24 cellular contexts compared by ENCODE assay signal in the genomic region with DNA sequence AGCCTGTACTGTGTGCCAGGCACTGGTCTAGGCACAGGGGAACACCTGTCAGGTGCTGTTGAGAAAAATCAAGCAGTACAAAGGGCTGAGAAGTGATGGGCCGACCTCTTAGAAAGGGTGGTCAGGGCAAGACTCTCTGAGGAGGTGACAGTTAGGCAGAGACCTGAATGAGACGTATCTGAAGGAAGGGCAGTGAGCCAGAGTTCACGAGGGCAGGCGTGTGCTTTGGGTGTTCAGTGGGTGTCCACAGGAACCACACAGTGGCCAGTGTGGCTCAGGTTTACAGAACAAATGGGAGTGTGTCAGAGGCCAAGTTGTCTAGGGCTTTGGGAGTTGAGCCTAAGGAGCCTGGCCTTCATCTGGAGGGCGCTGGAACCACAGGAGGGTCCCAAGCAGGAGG. TPM values are rescaled to one million over a fixed set of nuclear protein-coding genes. Genes with fewer than 3 reads are reported as not detected.
DNase-seq lines count a peak whose midpoint lies in the region; ATAC-seq and TF ChIP-seq lines count a peak whose summit lies in the region.
"Had no signal": no experiment of that assay in that cellular context is flagged by ENCODE, and none has a peak within 500 bp of the region (broad histone marks: within the 10 kb centered on the region; RNA-seq: fewer than 3 reads in every experiment).

No MANE protein-coding gene starts in this region.

- peaks cover 12% of the 10 kb centered on the region for H3K9me3 ChIP-seq in endodermal cell (ENCODE audit: control insufficient read depth, low read length)
- H3K9me3 ChIP-seq: BLaER1 treated with 17β-estradiol and CSF1 and Interleukin-3, amounts not matched to agents 10 nM and 100 nM had no signal

- no peak overlapping the region for H3K4me3 Mint-ChIP-seq in activated CD8-positive, alpha-beta memory T cell treated with anti-CD3 and anti-CD28 coated beads, Interleukin-2, amount 10 ng/mL, durations not matched to agents 7 days and 5 days
- H3K4me3 Mint-ChIP-seq in endodermal cell (no peak overlapping the region), nephron progenitor cell (no peak overlapping the region), CD14-positive monocyte (no peak overlapping the region)
- peak overlapping the region; percentile 7 for H3K4me3 Mint-ChIP-seq in stimulated activated memory B cell treated with anti-CD40 and anti-IgM and Interleukin-4, amounts not matched to agents 10 μg/mL and 1 μg/mL and 100 μg/mL, for 72 hours

- H3K4me1 Mint-ChIP-seq in activated CD8-positive, alpha-beta memory T cell treated with anti-CD3 and anti-CD28 coated beads, Interleukin-2, amount 10 ng/mL, durations not matched to agents 7 days and 5 days, result peaks cover 4% of the 10 kb centered on the region
- peaks cover 3% of the 10 kb centered on the region for H3K4me1 Mint-ChIP-seq in endodermal cell
- peaks cover 22% of the 10 kb centered on the region for H3K4me1 Mint-ChIP-seq in nephron progenitor cell
- H3K4me1 Mint-ChIP-seq in stimulated activated memory B cell treated with anti-CD40 and anti-IgM and Interleukin-4, amounts not matched to agents 10 μg/mL and 1 μg/mL and 100 μg/mL, for 72 hours, result peaks cover 5% of the 10 kb centered on the region
- no peaks in the 10 kb centered on the region for H3K4me1 Mint-ChIP-seq in CD14-positive monocyte
- H3K4me1 Mint-ChIP-seq: CD8-positive, alpha-beta memory T cell had no signal

- H3K36me3 Mint-ChIP-seq in activated CD8-positive, alpha-beta memory T cell treated with anti-CD3 and anti-CD28 coated beads, Interleukin-2, amount 10 ng/mL, durations not matched to agents 7 days and 5 days, result no peaks in the 10 kb centered on the region
- H3K36me3 Mint-ChIP-seq in endodermal cell (ENCODE audit: low read depth) (peaks cover 46% of the 10 kb centered on the region), nephron progenitor cell (ENCODE audit: low read depth) (peaks cover 49% of the 10 kb centered on the region), CD14-positive monocyte (no peaks in the 10 kb centered on the region)
- H3K36me3 Mint-ChIP-seq in stimulated activated memory B cell treated with anti-CD40 and anti-IgM and Interleukin-4, amounts not matched to agents 10 μg/mL and 1 μg/mL and 100 μg/mL, for 72 hours, result peaks cover 25% of the 10 kb centered on the region

- no peak overlapping the region for H3K27ac Mint-ChIP-seq in activated CD8-positive, alpha-beta memory T cell treated with anti-CD3 and anti-CD28 coated beads, Interleukin-2, amount 10 ng/mL, durations not matched to agents 7 days and 5 days
- peak overlapping the region; percentile 56 for H3K27ac Mint-ChIP-seq in endodermal cell
- peak overlapping the region; percentile 12 for H3K27ac Mint-ChIP-seq in nephron progenitor cell
- H3K27ac Mint-ChIP-seq in stimulated activated memory B cell treated with anti-CD40 and anti-IgM and Interleukin-4, amounts not matched to agents 10 μg/mL and 1 μg/mL and 100 μg/mL, for 72 hours, result no peak overlapping the region
- H3K27ac Mint-ChIP-seq in CD14-positive monocyte, result no peak overlapping the region

- DNase-seq in activated CD8-positive, alpha-beta memory T cell treated with anti-CD3 and anti-CD28 coated beads for 24 hours, result peak; percentile 38
- no peak for DNase-seq in activated CD8-positive, alpha-beta memory T cell treated with anti-CD3 and anti-CD28 coated beads, Interleukin-2, amount 10 ng/mL, durations not matched to agents 7 days and 5 days
- no peak for DNase-seq in endodermal cell
- DNase-seq in nephron progenitor cell, result no peak
- no peak for DNase-seq in CD14-positive monocyte (ENCODE audit: low spot score)
- no peak for DNase-seq in posterior cingulate gyrus
- no peak for DNase-seq in HEK293T (ENCODE audit: extremely low spot score)
- DNase-seq: ACHN; CD8-positive, alpha-beta memory T cell; DMS53; GDM1; NCI-H1092 treated with DMSO at 0.1 percent for 48 hours; NCI-H1436 treated with DMSO at 0.1 percent for 48 hours; NCI-H1930; NCI-H226; NCI-H524; NCI-H774; SIG-M5 had no signal

- H3K27ac ChIP-seq in endodermal cell (ENCODE audit: low read depth, low read length), result no peak overlapping the region
- H3K27ac ChIP-seq: 22Rv1; BLaER1 treated with 17β-estradiol and CSF1 and Interleukin-3, amounts not matched to agents 10 nM and 100 nM; KMS-11 had no signal

- no peaks in the 10 kb centered on the region for H3K27me3 ChIP-seq in endodermal cell (ENCODE audit: control insufficient read depth, insufficient read depth, low read length, poor library complexity, severe bottlenecking)
- H3K27me3 ChIP-seq: BLaER1 treated with 17β-estradiol and CSF1 and Interleukin-3, amounts not matched to agents 10 nM and 100 nM had no signal

- intact Hi-C loops in CD14-positive monocyte (cut with micrococcal nuclease) (no loop called here), posterior cingulate gyrus (cut with DNase I) (no loop called here)

- no peak overlapping the region for H3K4me3 ChIP-seq in endodermal cell (ENCODE audit: low read length)
- H3K4me3 ChIP-seq: BLaER1 treated with 17β-estradiol and CSF1 and Interleukin-3, amounts not matched to agents 10 nM and 100 nM; HAP-1 had no signal

- no peak for ATAC-seq in activated CD8-positive, alpha-beta memory T cell treated with anti-CD3 and anti-CD28 coated beads, Interleukin-2, amount 10 ng/mL, durations not matched to agents 7 days and 5 days
- ATAC-seq in stimulated activated memory B cell treated with anti-CD40 and anti-IgM and Interleukin-4, amounts not matched to agents 10 μg/mL and 1 μg/mL and 100 μg/mL, for 72 hours, result no peak
- ATAC-seq: Panc1 had no signal

- no peaks in the 10 kb centered on the region for H3K9me3 Mint-ChIP-seq in activated CD8-positive, alpha-beta memory T cell treated with anti-CD3 and anti-CD28 coated beads, Interleukin-2, amount 10 ng/mL, durations not matched to agents 7 days and 5 days (ENCODE audit: low read depth)
- H3K9me3 Mint-ChIP-seq in endodermal cell, result peaks cover 14% of the 10 kb centered on the region
- peaks cover 9% of the 10 kb centered on the region for H3K9me3 Mint-ChIP-seq in nephron progenitor cell
- no peaks in the 10 kb centered on the region for H3K9me3 Mint-ChIP-seq in stimulated activated memory B cell treated with anti-CD40 and anti-IgM and Interleukin-4, amounts not matched to agents 10 μg/mL and 1 μg/mL and 100 μg/mL, for 72 hours
- peaks cover 0 to 2% (median 0%) of the 10 kb centered on the region in 7 donors for H3K9me3 Mint-ChIP-seq in CD14-positive monocyte
- H3K9me3 Mint-ChIP-seq: CD8-positive, alpha-beta memory T cell had no signal

- no peak overlapping the region for H3K9ac ChIP-seq in endodermal cell (ENCODE audit: extremely low read depth, low read length, poor library complexity, severe bottlenecking)
- H3K9ac ChIP-seq: BLaER1 treated with 17β-estradiol and CSF1 and Interleukin-3, amounts not matched to agents 10 nM and 100 nM; KMS-11 had no signal

- H3K36me3 ChIP-seq in endodermal cell (ENCODE audit: control insufficient read depth, insufficient read depth, low read length), result peaks cover 27% of the 10 kb centered on the region
- H3K36me3 ChIP-seq: BLaER1 treated with 17β-estradiol and CSF1 and Interleukin-3, amounts not matched to agents 10 nM and 100 nM had no signal

- TF ChIP-seq CTCF in endodermal cell (conservative IDR thresholded peaks at IDR 0.05) (no peak), nephron progenitor cell (IDR thresholded peaks at IDR 0.05) (no peak), CD14-positive monocyte (IDR thresholded peaks at IDR 0.05) (no peak)

- 95% methylated on average over 5 of the region's 5 CpGs for WGBS in endodermal cell (ENCODE audit: insufficient coverage in 1 of 2, insufficient read length in 1 of 2), 2 experiments

- H3K4me1 ChIP-seq in endodermal cell (ENCODE audit: control insufficient read depth, insufficient read depth, low read length), result no peaks in the 10 kb centered on the region

- CTCF ChIA-PET in activated CD8-positive, alpha-beta memory T cell treated with anti-CD3 and anti-CD28 coated beads, Interleukin-2, amount 10 ng/mL, durations not matched to agents 7 days and 5 days (lab: Charles Lee), result no interaction called here
- CTCF ChIA-PET in HEK293T (lab: Yijun Ruan, JAX), result no interaction called here

- POLR2A ChIA-PET in HEK293T (lab: Yijun Ruan, JAX), result no interaction called here

- peaks cover 14% of the 10 kb centered on the region for H3K27me3 Mint-ChIP-seq in activated CD8-positive, alpha-beta memory T cell treated with anti-CD3 and anti-CD28 coated beads, Interleukin-2, amount 10 ng/mL, durations not matched to agents 7 days and 5 days
- H3K27me3 Mint-ChIP-seq in endodermal cell (ENCODE audit: insufficient read depth), result no peaks in the 10 kb centered on the region
- H3K27me3 Mint-ChIP-seq in nephron progenitor cell (ENCODE audit: low read depth, poor library complexity), result peaks cover 5% of the 10 kb centered on the region
- H3K27me3 Mint-ChIP-seq in stimulated activated memory B cell treated with anti-CD40 and anti-IgM and Interleukin-4, amounts not matched to agents 10 μg/mL and 1 μg/mL and 100 μg/mL, for 72 hours, result no peaks in the 10 kb centered on the region
- peaks cover 11 to 14% (median 12%) of the 10 kb centered on the region in 3 donors for H3K27me3 Mint-ChIP-seq in CD14-positive monocyte (ENCODE audit: low read depth in 3 of 3)

TF ChIP-seq in HEK293T, 16 proteins besides CTCF, POLR2A, EP300 and RAD21:
- TF ChIP-seq PKNOX1 (IDR thresholded peaks at IDR 0.05), result no peak
- no peak for TF ChIP-seq FOXA1 (IDR thresholded peaks at IDR 0.05)
- no peak for TF ChIP-seq HDGF (IDR thresholded peaks at IDR 0.05; ENCODE audit: borderline replicate concordance)
- no peak for TF ChIP-seq NFRKB (IDR thresholded peaks at IDR 0.05)
- TF ChIP-seq CTBP1 (IDR thresholded peaks at IDR 0.05; ENCODE audit: borderline replicate concordance), result no peak
- TF ChIP-seq FOXK2 (IDR thresholded peaks at IDR 0.05), result no peak
- TF ChIP-seq FOXM1 (IDR thresholded peaks at IDR 0.05; ENCODE audit: borderline replicate concordance), result no peak
- no peak for TF ChIP-seq L3MBTL2 (conservative IDR thresholded peaks at IDR 0.05)
- TF ChIP-seq TARDBP (IDR thresholded peaks at IDR 0.05), result no peak
- TF ChIP-seq SP1 (IDR thresholded peaks at IDR 0.05), result no peak

RNA-seq across cellular contexts. Expression of gene ARMC9, which starts 6.2 kb away (rescaled TPM):
- 1 to 10 TPM in 1 of 2 experiments, under 1 TPM in 1; 0.88 to 3.2 TPM for total RNA-seq in activated CD8-positive, alpha-beta memory T cell treated with anti-CD3 and anti-CD28 coated beads, Interleukin-2, amount 10 ng/mL, durations not matched to agents 7 days and 5 days
- 10 to 100 TPM; 41.7 to 51.5 TPM for total RNA-seq in endodermal cell
- polyA plus RNA-seq in endodermal cell (2013, experiment 1 of 2), result 25.5 TPM
- polyA plus RNA-seq in endodermal cell (2013, experiment 2 of 2), result 24.7 TPM
- under 1 TPM in 1 of 2 donors, not detected in 1; 0.27 TPM for polyA plus RNA-seq in CD14-positive monocyte

Comparison
In these comparisons a context has a peak if more than half of its experiments do, and no peak if none do; other contexts are left out.
1. H3K27ac Mint-ChIP-seq: peak in endodermal cell (single experiment) and nephron progenitor cell (single experiment); none in activated CD8-positive, alpha-beta memory T cell treated with anti-CD3 and anti-CD28 coated beads, Interleukin-2, amount 10 ng/mL, durations not matched to agents 7 days and 5 days (single experiment), stimulated activated memory B cell treated with anti-CD40 and anti-IgM and Interleukin-4, amounts not matched to agents 10 μg/mL and 1 μg/mL and 100 μg/mL, for 72 hours (single experiment) and CD14-positive monocyte (0 of 7).
2. RNA of gene ARMC9, which starts 6.2 kb away (total RNA-seq): 41.7 to 51.5 TPM in endodermal cell; 0.88 to 3.2 TPM in activated CD8-positive, alpha-beta memory T cell treated with anti-CD3 and anti-CD28 coated beads, Interleukin-2, amount 10 ng/mL, durations not matched to agents 7 days and 5 days; every median in the first group is over 10 times any median in the second.